8 cellular contexts compared by ENCODE assay signal in genomic region chr15:77907824-77908751, GRCh38.
DNase-seq lines count a peak whose midpoint lies in the region; ATAC-seq, FAIRE-seq and TF ChIP-seq lines count a peak whose summit lies in the region.

No MANE protein-coding gene starts in this region.

- CTCF ChIA-PET in HCT116 (lab: Charles Lee), result interaction anchor here (1.0 to 1.3 kb wide), 2 partner anchors 38 to 204 kb away, joined by 3 to 4 read pairs; no protein-coding TSS in a partner anchor

- no peak for TF ChIP-seq RAD21 in HCT116 (IDR thresholded peaks at IDR 0.05; ENCODE audit: low read depth)

- H3K9me3 Mint-ChIP-seq in CD14-positive monocyte, result no peaks in the 10 kb centered on the region

- H4K20me1 ChIP-seq in HCT116 (ENCODE audit: insufficient read depth), result no peaks in the 10 kb centered on the region

- H3K36me3 ChIP-seq in HCT116 (ENCODE audit: control insufficient read depth in 1 of 2, insufficient read depth in 2 of 2, low read length in 2 of 2) (no peaks in the 10 kb centered on the region), SJSA1 (no peaks in the 10 kb centered on the region), bronchial epithelial cell (ENCODE audit: control insufficient read depth, insufficient read depth, low read length) (no peaks in the 10 kb centered on the region)

- H3K27me3 ChIP-seq in HCT116 (ENCODE audit: insufficient read depth, low read length), result no peaks in the 10 kb centered on the region
- no peaks in the 10 kb centered on the region for H3K27me3 ChIP-seq in SJSA1 (replicated peaks)
- peaks cover 2% of the 10 kb centered on the region for H3K27me3 ChIP-seq in bronchial epithelial cell (ENCODE audit: control insufficient read depth, insufficient read depth, low read length)

- no peak overlapping the region for H3K27ac Mint-ChIP-seq in CD14-positive monocyte

- intact Hi-C loops in CD14-positive monocyte (cut with micrococcal nuclease), result no loop called here
- intact Hi-C loops in HCT116 (cut with micrococcal nuclease), result no loop called here

- ATAC-seq in HCT116 (peak; percentile 77), HG03025 (IDR thresholded peaks at IDR 0.05; ENCODE audit: low FRiP score, unreplicated experiment) (no peak), HG02610 (IDR thresholded peaks at IDR 0.05; ENCODE audit: unreplicated experiment) (no peak)

- H3K9me3 ChIP-seq in HCT116 (ENCODE audit: control insufficient read depth in 1 of 2, insufficient read depth in 1 of 2, low read depth in 1 of 2, low read length in 2 of 2) (no peaks in the 10 kb centered on the region), SJSA1 (replicated peaks) (no peaks in the 10 kb centered on the region)

- H3K4me3 ChIP-seq in HCT116 (replicated peaks in 1 of 2; ENCODE audit: low read depth in 1 of 2, low read length in 2 of 2) (no peak overlapping the region), SJSA1 (no peak overlapping the region), bronchial epithelial cell (ENCODE audit: low read depth, low read length) (no peak overlapping the region)

- H3K4me1 Mint-ChIP-seq in CD14-positive monocyte, result peaks cover 7% of the 10 kb centered on the region

- H3K27me3 Mint-ChIP-seq in CD14-positive monocyte (ENCODE audit: low read depth in 3 of 3), result peaks cover 2 to 5% (median 4%) of the 10 kb centered on the region in 3 donors

- no peak overlapping the region for H3K4me3 Mint-ChIP-seq in CD14-positive monocyte

- BruUV-seq in HCT116 (replicated peaks; lab: Mats Ljungman, UMichigan), result no TSS peak

- H3K9ac ChIP-seq in HCT116 (ENCODE audit: low read length), result no peak overlapping the region

- peak overlapping the region; percentile 58 for H3K4me2 ChIP-seq in HCT116 (ENCODE audit: low read length)

- POLR2A ChIA-PET in HCT116 (lab: Charles Lee), result no interaction called here

- no peaks in the 10 kb centered on the region for H3K79me2 ChIP-seq in HCT116 (ENCODE audit: insufficient read depth, low read length)

- peak; percentile 26 for TF ChIP-seq CTCF in CD14-positive monocyte (IDR thresholded peaks at IDR 0.05)
- peak; percentile 31 to 69 (median 53); a peak in 4 of 6 replicates for TF ChIP-seq CTCF in HCT116 (IDR thresholded peaks at IDR 0.05 in 2 of 3, conservative IDR thresholded peaks at IDR 0.05 in 1 of 3; ENCODE audit: borderline replicate concordance in 1 of 3, insufficient read depth in 1 of 3, low read depth in 2 of 3, low read length in 2 of 3)
- peak; percentile 73 for TF ChIP-seq CTCF in bronchial epithelial cell (IDR thresholded peaks at IDR 0.05; ENCODE audit: insufficient read depth, low read length, severe bottlenecking)

- H3K9me2 ChIP-seq in HCT116 (ENCODE audit: insufficient read depth), result no peaks in the 10 kb centered on the region

- DNase-seq in CD14-positive monocyte (ENCODE audit: low spot score), result no peak
- peak; percentile 36 for DNase-seq in HCT116 (ENCODE audit: low read depth, low spot score)
- peak; percentile 72 to 83 for DNase-seq in SJSA1 (ENCODE audit: low read depth in 1 of 2, low spot score in 2 of 2)
- peak; percentile 29 for DNase-seq in bronchial epithelial cell (ENCODE audit: low read depth)
- DNase-seq in mucosa of gallbladder (ENCODE audit: low spot score), result peak; percentile 54
- DNase-seq in DMS153 treated with DMSO at 0.1 percent for 48 hours (lab: John Stamatoyannopoulos, UW; ENCODE audit: unreplicated experiment), result no peak

- H3K4me1 ChIP-seq in HCT116 (ENCODE audit: control insufficient read depth in 1 of 2, insufficient read depth in 2 of 2, low read length in 2 of 2) (peaks cover 0 to 19% of the 10 kb centered on the region in 2 experiments; a peak in 2 of 4 replicates), SJSA1 (replicated peaks) (peaks cover 7% of the 10 kb centered on the region)

- peak overlapping the region; percentile 10; the same call in 1 of the 2 replicates for H3K27ac ChIP-seq in HCT116 (ENCODE audit: low read depth, low read length)
- H3K27ac ChIP-seq in SJSA1, result no peak overlapping the region

- H3K36me3 Mint-ChIP-seq in CD14-positive monocyte, result no peaks in the 10 kb centered on the region

- H2AFZ ChIP-seq in HCT116 (ENCODE audit: low read depth, low read length, poor library complexity, severe bottlenecking), result peak overlapping the region; percentile 31

- TF ChIP-seq POLR2A in HCT116 (IDR thresholded peaks at IDR 0.05; ENCODE audit: borderline replicate concordance, extremely low read depth, insufficient read depth, insufficient read length), result no peak

- RAD21 ChIA-PET in HCT116 (lab: Charles Lee; ENCODE audit: low non-redundant PET in 1 of 2, low total read pairs in 2 of 2, uncharacterized antibody in 2 of 2, unreplicated experiment in 2 of 2), result no interaction called here

- no peak for FAIRE-seq in bronchial epithelial cell (lab: Jason Lieb, UNC)

TF ChIP-seq in HCT116, 20 proteins besides CTCF, POLR2A, EP300 and RAD21:
- TF ChIP-seq JUND (IDR thresholded peaks at IDR 0.05) (no peak), ZNF274 (IDR thresholded peaks at IDR 0.05; ENCODE audit: low read depth, low read length) (no peak), EGR1 (IDR thresholded peaks at IDR 0.05; ENCODE audit: low read depth) (no peak), CBX3 (IDR thresholded peaks at IDR 0.05; ENCODE audit: low read depth) (no peak), SRF (IDR thresholded peaks at IDR 0.05; ENCODE audit: low read depth) (no peak), POLR2AphosphoS5 (IDR thresholded peaks at IDR 0.05; ENCODE audit: low read depth, low read length) (no peak), ZFX (IDR thresholded peaks at IDR 0.05) (no peak), YY1 (IDR thresholded peaks at IDR 0.05; ENCODE audit: extremely low read depth, insufficient replicate concordance, low read depth, low read length) (no peak)
- TF ChIP-seq, protein P1, sequence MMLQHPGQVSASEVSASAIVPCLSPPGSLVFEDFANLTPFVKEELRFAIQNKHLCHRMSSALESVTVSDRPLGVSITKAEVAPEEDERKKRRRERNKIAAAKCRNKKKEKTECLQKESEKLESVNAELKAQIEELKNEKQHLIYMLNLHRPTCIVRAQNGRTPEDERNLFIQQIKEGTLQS (IDR thresholded peaks at IDR 0.05), result no peak

Comparison
In these comparisons a context has a peak if more than half of its experiments do, and no peak if none do; other contexts are left out.
1. DNase-seq: peak in HCT116 (single experiment), SJSA1 (2 of 2), bronchial epithelial cell (single experiment) and mucosa of gallbladder (single experiment); none in CD14-positive monocyte (single experiment) and DMS153 treated with DMSO at 0.1 percent for 48 hours (single experiment).
2. Peak in every context shown above with its lines, with median percentiles within 50 percentile points of each other: CTCF ChIP-seq.